ENCODE assay signal across 1 cellular context in the genomic region with DNA sequence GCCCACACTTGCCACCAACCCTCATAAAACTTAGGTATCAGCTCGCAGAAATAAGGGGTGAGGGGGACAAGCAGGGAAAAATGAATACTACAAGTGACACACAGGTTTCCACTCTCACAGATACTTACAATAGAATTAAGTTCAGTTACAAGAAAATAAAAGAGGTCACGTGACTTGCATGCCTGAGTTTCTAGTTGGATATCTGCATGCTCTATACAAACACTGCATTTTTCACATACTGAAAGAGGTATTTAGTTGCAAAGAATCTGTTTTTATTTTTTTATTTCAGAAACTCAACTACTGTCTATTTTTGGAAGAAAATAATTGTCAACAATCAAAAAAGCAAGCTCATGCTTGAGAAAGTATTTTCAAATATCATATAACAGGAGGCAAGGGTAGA.
A peak's percentile ranks its signal among the peaks of the same experiment; 100 is the strongest.
TF ChIP-seq lines count a peak whose summit lies in the region.

No MANE protein-coding gene starts in this region.

TF ChIP-seq in K562, 482 proteins besides CTCF, POLR2A, EP300 and RAD21 (continued from another document):
- TF ChIP-seq TFE3 (CRISPR knock-in tag; IDR thresholded peaks at IDR 0.05): peak; percentile 89
- TF ChIP-seq MCM5 (IDR thresholded peaks at IDR 0.05; ENCODE audit: low read depth): no peak
